In genomic region chr3:195173696-195174095, GRCh38 we compare ENCODE assay signal across 15 cellular contexts.
"Had no signal": no experiment of that assay in that cellular context is flagged by ENCODE, and none has a peak within 500 bp of the region (broad histone marks: within the 10 kb centered on the region; RNA-seq: fewer than 3 reads in every experiment).

No MANE protein-coding gene starts in this region.

- H3K36me3 ChIP-seq: suprapubic skin had no signal

- H3K9me3 ChIP-seq: suprapubic skin had no signal

- H3K27ac ChIP-seq: suprapubic skin had no signal

- ATAC-seq: activated CD4-positive, alpha-beta T cell treated with anti-CD3 and anti-CD28 coated beads for 36 hours; activated CD8-positive, alpha-beta memory T cell treated with anti-CD3 and anti-CD28 coated beads, Interleukin-2, amount 10 ng/mL, durations not matched to agents 7 days and 5 days; left ventricle myocardium superior; natural killer cell; WTC11 had no signal

- H3K9me3 Mint-ChIP-seq: activated naive CD4-positive, alpha-beta T cell treated with anti-CD3 and anti-CD28 coated beads for 36 hours; memory B cell; natural killer cell; stimulated activated naive CD8-positive, alpha-beta T cell treated with anti-CD3 and anti-CD28 coated beads, Interleukin-15, Interleukin-2, amounts not matched to agents 100 ng/mL and 50 ng/mL, for 24 hours; WTC11 had no signal

- H3K4me1 Mint-ChIP-seq: activated CD8-positive, alpha-beta memory T cell treated with anti-CD3 and anti-CD28 coated beads, Interleukin-2, amount 10 ng/mL, durations not matched to agents 7 days and 5 days had no signal

- H3K27me3 ChIP-seq: suprapubic skin had no signal

- H3K27ac Mint-ChIP-seq: activated CD4-positive, alpha-beta T cell treated with anti-CD3 and anti-CD28 coated beads for 36 hours; activated CD8-positive, alpha-beta memory T cell treated with anti-CD3 and anti-CD28 coated beads, Interleukin-2, amount 10 ng/mL, durations not matched to agents 7 days and 5 days; activated naive CD4-positive, alpha-beta T cell treated with anti-CD3 and anti-CD28 coated beads for 36 hours; memory B cell; natural killer cell; stimulated activated naive CD8-positive, alpha-beta T cell treated with anti-CD3 and anti-CD28 coated beads, Interleukin-15, Interleukin-2, amounts not matched to agents 100 ng/mL and 50 ng/mL, for 24 hours; WTC11 had no signal

- H3K4me3 Mint-ChIP-seq: activated CD4-positive, alpha-beta T cell treated with anti-CD3 and anti-CD28 coated beads for 36 hours; activated CD8-positive, alpha-beta memory T cell treated with anti-CD3 and anti-CD28 coated beads, Interleukin-2, amount 10 ng/mL, durations not matched to agents 7 days and 5 days; activated naive CD4-positive, alpha-beta T cell treated with anti-CD3 and anti-CD28 coated beads for 36 hours; dendritic cell treated with granulocyte-macrophage colony-stimulating factor and Interleukin-4, amounts not matched to agents 40 ng/mL and 50 ng/mL, for 4 days; memory B cell; natural killer cell; stimulated activated naive CD8-positive, alpha-beta T cell treated with anti-CD3 and anti-CD28 coated beads, Interleukin-15, Interleukin-2, amounts not matched to agents 100 ng/mL and 50 ng/mL, for 24 hours; WTC11 had no signal

- DNase-seq: activated CD4-positive, alpha-beta T cell treated with anti-CD3 and anti-CD28 coated beads for 36 hours; activated CD4-positive, alpha-beta T cell treated with anti-CD3 and anti-CD28 coated beads, Interleukin-2, amount 50 U/mL, for 48 hours; activated CD8-positive, alpha-beta memory T cell treated with anti-CD3 and anti-CD28 coated beads, Interleukin-2, amount 10 ng/mL, durations not matched to agents 7 days and 5 days; activated naive CD4-positive, alpha-beta T cell treated with anti-CD3 and anti-CD28 coated beads for 36 hours; anterior cingulate cortex; effector memory CD4-positive, alpha-beta T cell; left ventricle myocardium superior; natural killer cell; occipital lobe; trophoblast cell had no signal

- H3K27me3 Mint-ChIP-seq: activated CD4-positive, alpha-beta T cell treated with anti-CD3 and anti-CD28 coated beads for 36 hours; activated CD8-positive, alpha-beta memory T cell treated with anti-CD3 and anti-CD28 coated beads, Interleukin-2, amount 10 ng/mL, durations not matched to agents 7 days and 5 days; stimulated activated naive CD8-positive, alpha-beta T cell treated with anti-CD3 and anti-CD28 coated beads, Interleukin-15, Interleukin-2, amounts not matched to agents 100 ng/mL and 50 ng/mL, for 24 hours had no signal

- H3K4me3 ChIP-seq: suprapubic skin had no signal
